Comparison of ENCODE assay signal across 1 cellular context in genomic region chr3:38168988-38169363, GRCh38.
TF ChIP-seq lines count a peak whose summit lies in the region.

No MANE protein-coding gene starts in this region.

TF ChIP-seq in IMR-90, 13 proteins besides CTCF, POLR2A, EP300 and RAD21:
- no peak for TF ChIP-seq ELK1 (IDR thresholded peaks at IDR 0.05; ENCODE audit: borderline replicate concordance, low read depth, low read length)
- no peak for TF ChIP-seq CEBPB (IDR thresholded peaks at IDR 0.05; ENCODE audit: low read depth, low read length)
- TF ChIP-seq FOS (IDR thresholded peaks at IDR 0.05; ENCODE audit: low read depth, low read length) = no peak
- TF ChIP-seq MAFK (IDR thresholded peaks at IDR 0.05; ENCODE audit: low read depth, low read length) = no peak
